In the genomic region with DNA sequence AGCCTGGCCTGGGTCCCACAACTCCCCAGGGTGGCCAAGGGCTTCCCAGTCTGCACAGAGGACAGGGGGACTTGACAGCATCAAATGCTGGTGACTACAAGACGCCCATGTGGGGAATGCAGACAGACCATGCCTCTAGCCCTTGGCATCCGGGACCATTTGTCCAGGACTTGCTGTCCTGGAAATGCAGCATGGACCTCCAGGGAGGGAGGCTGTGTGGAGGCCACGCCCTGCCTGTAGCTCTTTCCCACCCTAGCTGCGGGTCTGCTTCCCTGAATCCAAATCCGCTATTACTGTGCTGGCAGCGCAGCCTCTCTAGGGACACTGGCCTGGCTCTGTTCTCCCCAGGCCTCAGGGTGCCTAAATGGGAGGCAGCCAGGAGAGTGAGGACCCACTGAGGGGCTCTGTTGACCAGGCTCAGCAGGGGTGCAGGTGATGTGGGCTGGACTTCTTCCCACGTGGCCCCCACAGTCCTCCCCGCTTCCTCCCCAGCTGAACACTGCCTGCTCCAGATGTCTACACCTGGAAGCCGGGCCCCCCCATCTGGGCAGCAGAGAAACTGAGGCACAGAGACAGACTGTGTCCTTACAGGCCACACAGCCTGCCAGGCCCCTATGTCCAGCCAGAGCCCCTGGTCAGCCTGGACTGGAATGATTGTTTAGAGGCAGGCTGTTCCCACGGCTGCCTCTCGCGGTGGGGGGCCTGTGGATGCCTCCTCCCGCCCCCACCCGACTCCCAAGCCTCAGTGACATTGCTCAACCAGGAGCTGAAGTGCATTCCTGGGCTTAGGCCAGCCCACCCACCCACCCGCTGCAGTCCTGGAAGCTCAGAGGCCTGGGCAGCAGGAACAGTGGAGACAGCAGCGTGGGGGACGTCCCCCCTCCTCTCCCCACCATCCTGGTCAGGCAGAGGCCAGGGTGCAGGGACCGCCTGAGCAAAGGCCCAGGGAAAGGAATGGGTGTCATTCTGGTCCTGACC, we compare ENCODE assay signal across 10 cellular contexts. TPM values are rescaled to one million over a fixed set of nuclear protein-coding genes. Genes with fewer than 3 reads are reported as not detected.
A peak's percentile ranks its signal among the peaks of the same experiment; 100 is the strongest.
DNase-seq lines count a peak whose midpoint lies in the region; ATAC-seq and TF ChIP-seq lines count a peak whose summit lies in the region.
"Not testable (repeated sequence)": the region's sequence is repeated elsewhere in the genome, so short reads cannot be mapped to it uniquely, and the experiment has no call there.
"Had no signal": no experiment of that assay in that cellular context is flagged by ENCODE, and none has a peak within 500 bp of the region (broad histone marks: within the 10 kb centered on the region; RNA-seq: fewer than 3 reads in every experiment).

No MANE protein-coding gene starts in this region.

- peak in 1 of 2 donors; percentile 25 for TF ChIP-seq POLR2A in Peyer's patch (IDR thresholded peaks at IDR 0.05)
- TF ChIP-seq POLR2A in esophagus squamous epithelium (IDR thresholded peaks at IDR 0.05): peak in 1 of 4 donors; percentile 4
- not testable (repeated sequence) for TF ChIP-seq POLR2A in gastrocnemius medialis (IDR thresholded peaks at IDR 0.05)
- TF ChIP-seq POLR2A in transverse colon (IDR thresholded peaks at IDR 0.05): peak; percentile 32

- not testable (repeated sequence) for H3K9me3 Mint-ChIP-seq in mesothelial cell of epicardium

- H3K27me3 Mint-ChIP-seq in mesothelial cell of epicardium (ENCODE audit: low read depth): not testable (repeated sequence)

- H3K36me3 Mint-ChIP-seq in mesothelial cell of epicardium: not testable (repeated sequence)

- H3K9me3 ChIP-seq in Peyer's patch, esophagus squamous epithelium, right atrium auricular region, gastrocnemius medialis, transverse colon: not testable (repeated sequence)

- 50 to 73% methylated on average over 2 to 4 of the region's 18 CpGs for WGBS in esophagus squamous epithelium, 2 donors
- WGBS in transverse colon (ENCODE audit: low coverage in 1 of 2), 2 donors: 69% methylated on average over 17 of the region's 18 CpGs; no CpG with 5 or more reads in 1 of the 2 donors

- peaks cover 45% of the 10 kb centered on the region for H3K4me1 Mint-ChIP-seq in mesothelial cell of epicardium

- peak; percentile 85 to 87 for ATAC-seq in gastrocnemius medialis

- not testable (repeated sequence) for TF ChIP-seq EP300 in transverse colon (IDR thresholded peaks at IDR 0.05; ENCODE audit: low read depth)

- H3K27ac ChIP-seq in Peyer's patch: peak overlapping the region; percentile 62 to 92 (median 74)
- peak overlapping the region; percentile 57 to 92 (median 82) for H3K27ac ChIP-seq in esophagus squamous epithelium
- peak overlapping the region; percentile 80 to 82 for H3K27ac ChIP-seq in right atrium auricular region
- peak overlapping the region; percentile 73 to 82 (median 77) for H3K27ac ChIP-seq in gastrocnemius medialis
- H3K27ac ChIP-seq in transverse colon: peak overlapping the region; percentile 75 to 88 (median 82)

- H3K4me3 ChIP-seq in Peyer's patch: peak overlapping the region in 2 of 4 donors; percentile 21 to 32
- peak overlapping the region; percentile 13 for H3K4me3 ChIP-seq in astrocyte of the spinal cord (ENCODE audit: low read depth, low read length)
- H3K4me3 ChIP-seq in esophagus squamous epithelium: peak overlapping the region in 3 of 4 donors; percentile 12 to 62 (median 39)
- H3K4me3 ChIP-seq in right atrium auricular region: peak overlapping the region; percentile 46 to 49
- H3K4me3 ChIP-seq in gastrocnemius medialis: peak overlapping the region; percentile 24 to 53 (median 43)
- not testable (repeated sequence) for H3K4me3 ChIP-seq in transverse colon

- intact Hi-C loops in esophagus squamous epithelium (cut with DNase I): loop anchor here (5.0 kb wide), 1 partner anchor 59 kb away; no protein-coding TSS in a partner anchor
- intact Hi-C loops in gastrocnemius medialis (cut with DNase I; ENCODE audit: low total_unique reads): loop anchor here (5.0 kb wide), 1 partner anchor 39 kb away; no protein-coding TSS in a partner anchor
- intact Hi-C loops in transverse colon (cut with DNase I; ENCODE audit: low total_unique reads): loop anchor here (5.0 kb wide), 2 partner anchors 39 to 54 kb away; no protein-coding TSS in a partner anchor

- not testable (repeated sequence) for TF ChIP-seq CTCF in Peyer's patch (IDR thresholded peaks at IDR 0.05); astrocyte of the spinal cord (IDR thresholded peaks at IDR 0.05; ENCODE audit: low read depth, low read length); esophagus squamous epithelium (IDR thresholded peaks at IDR 0.05); right atrium auricular region (IDR thresholded peaks at IDR 0.05); mesothelial cell of epicardium (IDR thresholded peaks at IDR 0.05; ENCODE audit: unreplicated experiment); transverse colon (IDR thresholded peaks at IDR 0.05)
- peak in 1 of 5 experiments; percentile 24 for TF ChIP-seq CTCF in gastrocnemius medialis (IDR thresholded peaks at IDR 0.05 in 4 of 5, conservative IDR thresholded peaks at IDR 0.05 in 1 of 5)

- H3K27me3 ChIP-seq in Peyer's patch, esophagus squamous epithelium, right atrium auricular region, gastrocnemius medialis, transverse colon: not testable (repeated sequence)

- H3K4me1 ChIP-seq in Peyer's patch (peaks cover 0 to 18% (median 6%) of the 10 kb centered on the region in 4 donors), esophagus squamous epithelium (peaks cover 3 to 60% (median 41%) of the 10 kb centered on the region in 3 donors), right atrium auricular region (peaks cover 0 to 50% of the 10 kb centered on the region in 2 donors), gastrocnemius medialis (peaks cover 14 to 20% of the 10 kb centered on the region in 2 donors), transverse colon (peaks cover 8 to 28% (median 9%) of the 10 kb centered on the region in 4 donors)

- H3K36me3 ChIP-seq in Peyer's patch, esophagus squamous epithelium, right atrium auricular region, gastrocnemius medialis, transverse colon: not testable (repeated sequence)

- in situ Hi-C loops in astrocyte of the spinal cord (cut with HindIII; ENCODE audit: low sequenced_read_pairs); transverse colon (cut with MboI; ENCODE audit: low pct_ligation_motif_present in 1 of 4, low pct_unique_long_range_greater_than_20kb in 1 of 4, low sequenced_read_pairs in 3 of 4): not testable (repeated sequence)
- in situ Hi-C loops in gastrocnemius medialis (cut with MboI; ENCODE audit: low sequenced_read_pairs in 4 of 4): loop anchor here in 3 of 4 donors (10.0 to 25.0 kb wide), 2 partner anchors 51 to 134 kb away; no protein-coding TSS in a partner anchor

- DNase-seq in Ammon's horn (ENCODE audit: low spot score) (peak; percentile 17), Peyer's patch (peak in 1 of 3 donors; percentile 65), astrocyte of the spinal cord (ENCODE audit: low read depth, low spot score) (peak; percentile 81), right atrium auricular region (ENCODE audit: low spot score) (peak; percentile 91), gastrocnemius medialis (peak; percentile 65 to 83), transverse colon (peak; percentile 42)
- DNase-seq in esophagus squamous epithelium (lab: John Stamatoyannopoulos, UW); mesothelial cell of epicardium (ENCODE audit: low spot score in 2 of 2, unreplicated experiment in 2 of 2): not testable (repeated sequence)

- H3K4me3 Mint-ChIP-seq in mesothelial cell of epicardium: not testable (repeated sequence)

- peak overlapping the region; percentile 34 for H3K27ac Mint-ChIP-seq in mesothelial cell of epicardium

RNA-seq across cellular contexts. Expression of a gene that starts 1.0 kb away (rescaled TPM):
- 10 to 100 TPM in 3 of 4 donors, 1 to 10 TPM in 1; 8.9 to 25.2 (median 12.3) TPM for total RNA-seq in Peyer's patch
- total RNA-seq in esophagus squamous epithelium: 10 to 100 TPM in 2 of 4 donors, 1 to 10 TPM in 2; 2.6 to 26.5 (median 7.1) TPM
- total RNA-seq in right atrium auricular region: 10 to 100 TPM; 36.2 to 58.7 TPM
- 2.9 to 4.1 TPM (median 3.6 TPM) in 3 replicates for total RNA-seq in mesothelial cell of epicardium
- 10 to 100 TPM in 3 of 4 donors, 1 to 10 TPM in 1; 8.8 to 29.9 (median 22.8) TPM for total RNA-seq in gastrocnemius medialis
- total RNA-seq in transverse colon: 10 to 100 TPM in 2 of 4 donors, 1 to 10 TPM in 2; 4.1 to 15.4 (median 9.1) TPM
- total RNA-seq: activated CD4-positive, alpha-beta memory T cell treated with anti-CD3 and anti-CD28 coated beads for 36 hours; activated naive CD8-positive, alpha-beta T cell treated with anti-CD3 and anti-CD28 coated beads for 36 hours had no signal

RNA-seq across cellular contexts. Expression of a gene that starts 24.8 kb away (rescaled TPM):
- total RNA-seq in Peyer's patch (100 to 1,000 TPM in 1 of 4 donors, 10 to 100 TPM in 3; 24.2 to 147 (median 34.4) TPM), esophagus squamous epithelium (10 to 100 TPM; 21.4 to 31.9 (median 27.7) TPM), right atrium auricular region (10 to 100 TPM; 33.6 to 39.1 TPM), mesothelial cell of epicardium (80.8 to 88.0 TPM (median 82.9 TPM) in 3 replicates), gastrocnemius medialis (10 to 100 TPM; 16.2 to 19.9 (median 18.7) TPM), transverse colon (100 to 1,000 TPM in 1 of 4 donors, 10 to 100 TPM in 3; 50.4 to 125 (median 68.0) TPM)
